ENCODE assay signal across 22 cellular contexts in the genomic region with DNA sequence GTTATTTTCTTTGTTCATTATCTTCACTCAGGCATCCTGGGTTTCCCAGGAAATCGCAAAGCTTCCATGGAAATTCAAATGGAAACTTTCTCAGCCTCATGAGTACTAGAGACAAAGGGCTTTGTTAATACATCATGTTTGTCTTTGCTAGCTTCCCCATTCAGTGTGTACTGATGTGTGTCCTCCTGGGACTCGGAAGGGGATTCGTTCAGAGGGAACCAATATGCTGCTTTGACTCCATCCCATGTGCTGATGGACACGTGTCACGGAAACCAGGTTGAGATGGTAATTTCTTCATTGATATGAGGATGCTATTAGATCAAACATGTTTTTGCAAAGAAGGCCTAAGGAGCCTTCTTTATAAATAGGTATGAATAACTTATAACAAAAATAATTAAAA.
A peak's percentile ranks its signal among the peaks of the same experiment; 100 is the strongest.
DNase-seq lines count a peak whose midpoint lies in the region; ATAC-seq, FAIRE-seq and TF ChIP-seq lines count a peak whose summit lies in the region.
"Had no signal": no experiment of that assay in that cellular context is flagged by ENCODE, and none has a peak within 500 bp of the region (broad histone marks: within the 10 kb centered on the region; RNA-seq: fewer than 3 reads in every experiment).

No MANE protein-coding gene starts in this region.

- H3K9ac ChIP-seq in HUES48 (ENCODE audit: low read depth, low read length) (no peak overlapping the region), H1 (replicated peaks in 1 of 4; ENCODE audit: extremely low read depth in 1 of 4, low read depth in 3 of 4, low read length in 3 of 4) (no peak overlapping the region)

- no peak overlapping the region for H3K14ac ChIP-seq in H1 (ENCODE audit: insufficient read length)

- no peak overlapping the region for H2BK5ac ChIP-seq in H1 (ENCODE audit: low read depth, low read length)

- no peaks in the 10 kb centered on the region for H3K79me2 ChIP-seq in H1 (ENCODE audit: control insufficient read depth in 1 of 2, insufficient read depth in 2 of 2, low read length in 2 of 2)

- no peak overlapping the region for H2BK20ac ChIP-seq in H1 (ENCODE audit: low read length)

- no peak for TF ChIP-seq CTCF in H1 (IDR thresholded peaks at IDR 0.05; ENCODE audit: control extremely low read depth in 1 of 3, insufficient read depth in 1 of 3, low read depth in 1 of 3, low read length in 3 of 3)
- TF ChIP-seq CTCF in nephron progenitor cell (IDR thresholded peaks at IDR 0.05), result no peak

- peaks cover 3% of the 10 kb centered on the region for H3K27me3 Mint-ChIP-seq in nephron progenitor cell (ENCODE audit: low read depth, poor library complexity)
- no peaks in the 10 kb centered on the region for H3K27me3 Mint-ChIP-seq in activated T-cell treated with anti-CD3 and anti-CD28 coated beads, Interleukin-2, amount 50 U/mL, for 4 hours (ENCODE audit: low read depth)
- peaks cover 4% of the 10 kb centered on the region for H3K27me3 Mint-ChIP-seq in activated T-helper 17 cell treated with anti-CD3 and anti-CD28 coated beads, Interleukin-2, amount 50 U/mL, for 72 hours

- no peak overlapping the region for H3K4ac ChIP-seq in H1 (replicated peaks; ENCODE audit: insufficient read length, low read depth, low read length)

- no peak overlapping the region for H4K91ac ChIP-seq in H1 (replicated peaks; ENCODE audit: insufficient read length, low read length)

- H2AK5ac ChIP-seq in H1 (ENCODE audit: low read depth, low read length), result no peak overlapping the region

- FAIRE-seq in H1 (lab: Jason Lieb, UNC), result no peak
- FAIRE-seq: A549, D721Med, GM19239, H54 had no signal

- H3K36me3 Mint-ChIP-seq in nephron progenitor cell (ENCODE audit: low read depth), result no peaks in the 10 kb centered on the region
- no peaks in the 10 kb centered on the region for H3K36me3 Mint-ChIP-seq in activated T-cell treated with anti-CD3 and anti-CD28 coated beads, Interleukin-2, amount 50 U/mL, for 4 hours (ENCODE audit: insufficient read depth)
- H3K36me3 Mint-ChIP-seq in activated T-helper 17 cell treated with anti-CD3 and anti-CD28 coated beads, Interleukin-2, amount 50 U/mL, for 72 hours (ENCODE audit: low read depth), result no peaks in the 10 kb centered on the region
- H3K36me3 Mint-ChIP-seq: CD14-positive monocyte had no signal

- no peaks in the 10 kb centered on the region for H3K9me3 Mint-ChIP-seq in nephron progenitor cell
- no peaks in the 10 kb centered on the region for H3K9me3 Mint-ChIP-seq in activated T-cell treated with anti-CD3 and anti-CD28 coated beads, Interleukin-2, amount 50 U/mL, for 4 hours
- peaks cover 4% of the 10 kb centered on the region for H3K9me3 Mint-ChIP-seq in activated T-helper 17 cell treated with anti-CD3 and anti-CD28 coated beads, Interleukin-2, amount 50 U/mL, for 72 hours

- H3K27ac ChIP-seq in HUES48 (ENCODE audit: low read depth, low read length) (peak overlapping the region; percentile 32), H1 (ENCODE audit: low read depth, low read length) (no peak overlapping the region)
- H3K27ac ChIP-seq: A549 had no signal

- H3K4me1 ChIP-seq in HUES48 (ENCODE audit: control insufficient read depth, insufficient read depth, low read length) (peaks cover 21% of the 10 kb centered on the region), H1 (replicated peaks in 1 of 4; ENCODE audit: control insufficient read depth in 3 of 4, insufficient read depth in 4 of 4, low read length in 3 of 4) (peaks cover 0 to 7% (median 2%) of the 10 kb centered on the region in 4 experiments; a peak in 1 of 7 replicates)
- H3K4me1 ChIP-seq: A549 had no signal

- H3K18ac ChIP-seq in H1 (ENCODE audit: extremely low read depth, low read length), result no peak overlapping the region

- no peak for ATAC-seq in activated T-cell treated with anti-CD3 and anti-CD28 coated beads, Interleukin-2, amount 50 U/mL, for 4 hours
- ATAC-seq in activated T-helper 17 cell treated with anti-CD3 and anti-CD28 coated beads, Interleukin-2, amount 50 U/mL, for 72 hours (replicated peaks), result no peak
- ATAC-seq: A549, SK-N-SH treated with all-trans-retinoic acid at 6 μM for 48 hours had no signal

- CTCF ChIA-PET in H1 (lab: Charles Lee; ENCODE audit: partially characterized antibody), result interaction anchor here (0.7 to 2.8 kb wide), 4 partner anchors 10 to 1092 kb away, joined by 3 to 18 read pairs (median 3); no protein-coding TSS in a partner anchor

- H2BK12ac ChIP-seq in H1 (ENCODE audit: low read depth, low read length), result no peak overlapping the region

- peak; percentile 52 for DNase-seq in DMS53 (lab: John Stamatoyannopoulos, UW)
- no peak for DNase-seq in H1 (ENCODE audit: low read depth in 1 of 2, low spot score in 2 of 2)
- no peak for DNase-seq in nephron progenitor cell
- no peak for DNase-seq in activated T-cell treated with anti-CD3 and anti-CD28 coated beads, Interleukin-2, amount 50 U/mL, for 4 hours
- no peak for DNase-seq in OCI-M2 (lab: John Stamatoyannopoulos, UW; ENCODE audit: unreplicated experiment)
- no peak for DNase-seq in NOMO-1 treated with DMSO at 0.1 percent for 48 hours (lab: John Stamatoyannopoulos, UW; ENCODE audit: unreplicated experiment)
- DNase-seq: KG1, NCI-H1092, NCI-H1436, NCI-H1930, NCI-H226, NCI-H524 treated with DMSO at 0.1 percent for 48 hours, SIG-M5 had no signal

- TF ChIP-seq RAD21 in H1 (IDR thresholded peaks at IDR 0.05 in 1 of 2, conservative IDR thresholded peaks at IDR 0.05 in 1 of 2; ENCODE audit: low read depth in 2 of 2, low read length in 2 of 2), result no peak

- H3K9me3 ChIP-seq in HUES48 (ENCODE audit: control insufficient read depth, insufficient read depth, low read length) (no peaks in the 10 kb centered on the region), H1 (ENCODE audit: insufficient read depth in 2 of 2, low read depth in 1 of 2, low read length in 1 of 2) (no peaks in the 10 kb centered on the region)
- H3K9me3 ChIP-seq: A549 had no signal

- peak overlapping the region; percentile 23 for H3K27ac Mint-ChIP-seq in nephron progenitor cell
- H3K27ac Mint-ChIP-seq in activated T-helper 17 cell treated with anti-CD3 and anti-CD28 coated beads, Interleukin-2, amount 50 U/mL, for 72 hours, result no peak overlapping the region
- H3K27ac Mint-ChIP-seq: B cell, CD14-positive monocyte had no signal

- no peak overlapping the region for H4K5ac ChIP-seq in H1 (ENCODE audit: insufficient read length, low read depth, low read length)

- no peak overlapping the region for H3K56ac ChIP-seq in H1 (replicated peaks; ENCODE audit: insufficient read length, low read depth, low read length)

- peak overlapping the region; percentile 95 for H2AFZ ChIP-seq in H1 (ENCODE audit: low read length)

- no peak overlapping the region for H2BK15ac ChIP-seq in H1 (ENCODE audit: low read length)

- H3K36me3 ChIP-seq in HUES48 (ENCODE audit: control insufficient read depth, insufficient read depth, low read length), result no peaks in the 10 kb centered on the region
- H3K36me3 ChIP-seq in H1 (ENCODE audit: control insufficient read depth in 2 of 4, insufficient read depth in 4 of 4, low read length in 3 of 4), result no peaks in the 10 kb centered on the region

- H4K20me1 ChIP-seq in H1 (replicated peaks in 1 of 2; ENCODE audit: control insufficient read depth in 1 of 2, insufficient read depth in 2 of 2, low read length in 2 of 2), result no peaks in the 10 kb centered on the region

- POLR2A ChIA-PET in H1 (lab: Charles Lee; ENCODE audit: partially characterized antibody), result no interaction called here

- no peak overlapping the region for H4K8ac ChIP-seq in H1 (ENCODE audit: extremely low read depth, insufficient read depth, low read length)

- 87% methylated on average over 5 of the region's 5 CpGs; no CpG with 5 or more reads in 1 of the 2 experiments for whole genome bisulfite sequencing in H1 (ENCODE audit: extremely low coverage in 1 of 2, insufficient coverage in 1 of 2, insufficient read length in 1 of 2, insufficient replicate concordance in 2 of 2, low coverage in 1 of 2, low lambda C conversion rate in 2 of 2, missing lambda C conversion rate in 1 of 2), 2 experiments

- TF ChIP-seq POLR2A in H1 (IDR thresholded peaks at IDR 0.05; ENCODE audit: control extremely low read depth in 1 of 2, low read depth in 2 of 2, low read length in 2 of 2), result no peak

- no peak overlapping the region for H3K4me2 ChIP-seq in H1 (ENCODE audit: insufficient read depth in 1 of 2, low read depth in 2 of 2, low read length in 2 of 2)
- H3K4me2 ChIP-seq: A549 had no signal

- H2BK120ac ChIP-seq in H1 (replicated peaks; ENCODE audit: low read depth, low read length), result no peak overlapping the region

- H3K23me2 ChIP-seq in H1 (ENCODE audit: low read depth, low read length), result peaks cover 3% of the 10 kb centered on the region; the same call in 1 of the 2 replicates

- TF ChIP-seq EP300 in H1 (IDR thresholded peaks at IDR 0.05; ENCODE audit: borderline replicate concordance in 1 of 2, low read depth in 2 of 2, low read length in 2 of 2), result no peak

- no peaks in the 10 kb centered on the region for H3K27me3 ChIP-seq in HUES48 (ENCODE audit: control insufficient read depth, insufficient read depth, low read length)
- H3K27me3 ChIP-seq in H1 (replicated peaks in 1 of 4; ENCODE audit: control insufficient read depth in 3 of 4, extremely low read depth in 1 of 4, insufficient read depth in 3 of 4, low read length in 3 of 4), result no peaks in the 10 kb centered on the region

- H3K4me3 Mint-ChIP-seq in nephron progenitor cell, result no peak overlapping the region
- no peak overlapping the region for H3K4me3 Mint-ChIP-seq in activated T-cell treated with anti-CD3 and anti-CD28 coated beads, Interleukin-2, amount 50 U/mL, for 4 hours
- H3K4me3 Mint-ChIP-seq in activated T-helper 17 cell treated with anti-CD3 and anti-CD28 coated beads, Interleukin-2, amount 50 U/mL, for 72 hours, result no peak overlapping the region
- H3K4me3 Mint-ChIP-seq: B cell, CD14-positive monocyte had no signal

- peaks cover 5% of the 10 kb centered on the region for H3K4me1 Mint-ChIP-seq in nephron progenitor cell
- no peaks in the 10 kb centered on the region for H3K4me1 Mint-ChIP-seq in activated T-cell treated with anti-CD3 and anti-CD28 coated beads, Interleukin-2, amount 50 U/mL, for 4 hours (ENCODE audit: low read depth)
- H3K4me1 Mint-ChIP-seq in activated T-helper 17 cell treated with anti-CD3 and anti-CD28 coated beads, Interleukin-2, amount 50 U/mL, for 72 hours, result no peaks in the 10 kb centered on the region
- H3K4me1 Mint-ChIP-seq: B cell, CD14-positive monocyte had no signal

- no peak overlapping the region for H3K4me3 ChIP-seq in HUES48 (ENCODE audit: low read depth, low read length)
- H3K4me3 ChIP-seq in H1 (ENCODE audit: extremely low read depth in 1 of 4, insufficient read depth in 2 of 4, low read depth in 3 of 4, low read length in 4 of 4), result no peak overlapping the region
- H3K4me3 ChIP-seq: A549 had no signal

- H3K79me1 ChIP-seq in H1 (ENCODE audit: low read depth, low read length), result no peaks in the 10 kb centered on the region

- H3K23ac ChIP-seq in H1 (ENCODE audit: insufficient read length), result no peak overlapping the region

TF ChIP-seq in H1, 55 proteins besides CTCF, POLR2A, EP300 and RAD21 (continues in another document):
- no peak for TF ChIP-seq TAF1 (IDR thresholded peaks at IDR 0.05; ENCODE audit: low read depth, low read length)
- TF ChIP-seq SP1 (IDR thresholded peaks at IDR 0.05; ENCODE audit: low read depth, low read length), result no peak
- no peak for TF ChIP-seq CBX5 (IDR thresholded peaks at IDR 0.05; ENCODE audit: low read depth, low read length)
